Comparison of ENCODE assay signal across 37 cellular contexts in the genomic region with DNA sequence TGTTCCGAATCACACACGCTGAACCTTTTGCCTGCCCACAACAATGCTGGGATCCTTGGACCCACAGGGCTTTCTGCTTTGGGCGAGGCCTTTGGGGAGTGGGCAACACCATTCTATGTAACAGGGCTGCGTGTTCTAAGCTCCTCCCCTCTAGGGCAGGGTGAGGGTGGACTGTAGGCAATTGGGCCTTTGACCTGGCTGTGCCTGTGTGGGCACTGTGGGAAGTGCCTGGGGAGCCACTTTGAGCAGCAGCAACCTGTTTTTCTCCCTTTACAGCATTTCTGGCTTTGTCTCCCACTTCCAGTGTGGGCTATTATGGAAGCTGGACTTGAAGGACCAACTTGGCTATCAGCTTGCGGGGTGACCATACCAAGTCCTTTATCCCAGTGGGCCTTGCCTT.
"Had no signal": no experiment of that assay in that cellular context is flagged by ENCODE, and none has a peak within 500 bp of the region (broad histone marks: within the 10 kb centered on the region; RNA-seq: fewer than 3 reads in every experiment).

No MANE protein-coding gene starts in this region.

- ATAC-seq: activated CD8-positive, alpha-beta memory T cell treated with anti-CD3 and anti-CD28 coated beads, Interleukin-2, amount 10 ng/mL, durations not matched to agents 7 days and 5 days; activated T-helper 17 cell treated with anti-CD3 and anti-CD28 coated beads, Interleukin-2, amount 50 U/mL, for 72 hours; PC-3 had no signal

- H3K4me2 ChIP-seq: SK-N-SH had no signal

- H3K4me1 Mint-ChIP-seq: activated B cell treated with CpG ODN at 0.5 μM for 24 hours; activated CD8-positive, alpha-beta memory T cell treated with anti-CD3 and anti-CD28 coated beads, Interleukin-2, amount 10 ng/mL, durations not matched to agents 7 days and 5 days; activated naive CD4-positive, alpha-beta T cell treated with anti-CD3 and anti-CD28 coated beads, Interleukin-2, amount 50 U/mL, for 24 hours; activated naive CD8-positive, alpha-beta T cell treated with anti-CD3 and anti-CD28 coated beads, Interleukin-2, amount 10 ng/mL, durations not matched to agents 7 days and 5 days had no signal

- H3K9me3 Mint-ChIP-seq: activated naive CD8-positive, alpha-beta T cell treated with anti-CD3 and anti-CD28 coated beads, Interleukin-2, amount 10 ng/mL, durations not matched to agents 7 days and 5 days; activated T-helper 17 cell treated with anti-CD3 and anti-CD28 coated beads, Interleukin-2, amount 50 U/mL, for 72 hours; T-helper 1 cell treated with Interleukin-12 subunit alpha and Interleukin-12 subunit beta and Interleukin-4 antibody, amounts not matched to agents 30 μg/mL and 1 μg/mL, for 36 hours; T-helper 2 cell treated with Interferon-gamma antibody and Interleukin-4, amounts not matched to agents 5 μg/mL and 100 μg/mL, for 36 hours had no signal

- H3K4me3 Mint-ChIP-seq: activated B cell treated with CpG ODN at 0.5 μM for 24 hours; activated CD4-positive, alpha-beta memory T cell treated with anti-CD3 and anti-CD28 coated beads for 36 hours; activated CD8-positive, alpha-beta memory T cell treated with anti-CD3 and anti-CD28 coated beads, Interleukin-2, amount 10 ng/mL, durations not matched to agents 7 days and 5 days; activated naive CD4-positive, alpha-beta T cell treated with anti-CD3 and anti-CD28 coated beads, Interleukin-2, amount 50 U/mL, for 24 hours; activated naive CD8-positive, alpha-beta T cell treated with anti-CD3 and anti-CD28 coated beads, Interleukin-2, amount 10 ng/mL, durations not matched to agents 7 days and 5 days; activated T-helper 17 cell treated with anti-CD3 and anti-CD28 coated beads, Interleukin-2, amount 50 U/mL, for 72 hours; T-helper 1 cell treated with Interleukin-12 subunit alpha and Interleukin-12 subunit beta and Interleukin-4 antibody, amounts not matched to agents 30 μg/mL and 1 μg/mL, for 36 hours; T-helper 2 cell treated with Interferon-gamma antibody and Interleukin-4, amounts not matched to agents 5 μg/mL and 100 μg/mL, for 36 hours had no signal

- H3K4me1 ChIP-seq: ascending aorta, Peyer's patch, SJSA1 had no signal

- H3K4me3 ChIP-seq: ascending aorta, Peyer's patch, SJSA1 had no signal

- H3K27me3 ChIP-seq: ascending aorta, Peyer's patch, SJSA1 had no signal

- H3K27ac Mint-ChIP-seq: activated B cell treated with CpG ODN at 0.5 μM for 24 hours; activated CD4-positive, alpha-beta memory T cell treated with anti-CD3 and anti-CD28 coated beads for 36 hours; activated CD8-positive, alpha-beta memory T cell treated with anti-CD3 and anti-CD28 coated beads, Interleukin-2, amount 10 ng/mL, durations not matched to agents 7 days and 5 days; activated naive CD4-positive, alpha-beta T cell treated with anti-CD3 and anti-CD28 coated beads, Interleukin-2, amount 50 U/mL, for 24 hours; activated naive CD8-positive, alpha-beta T cell treated with anti-CD3 and anti-CD28 coated beads, Interleukin-2, amount 10 ng/mL, durations not matched to agents 7 days and 5 days; activated T-helper 17 cell treated with anti-CD3 and anti-CD28 coated beads, Interleukin-2, amount 50 U/mL, for 72 hours; T-helper 1 cell treated with Interleukin-12 subunit alpha and Interleukin-12 subunit beta and Interleukin-4 antibody, amounts not matched to agents 30 μg/mL and 1 μg/mL, for 36 hours; T-helper 2 cell treated with Interferon-gamma antibody and Interleukin-4, amounts not matched to agents 5 μg/mL and 100 μg/mL, for 36 hours had no signal

- H3K36me3 ChIP-seq: ascending aorta, Peyer's patch, SJSA1 had no signal

- H3K27ac ChIP-seq: ascending aorta, Peyer's patch, SJSA1 had no signal

- DNase-seq: activated B cell treated with CpG ODN at 0.5 μM for 24 hours; activated CD4-positive, alpha-beta memory T cell treated with anti-CD3 and anti-CD28 coated beads for 36 hours; activated CD4-positive, alpha-beta T cell treated with anti-CD3 and anti-CD28 coated beads for 4 hours; activated CD4-positive, alpha-beta T cell treated with anti-CD3 and anti-CD28 coated beads, Interleukin-2, amount 50 U/mL, for 1 hour; activated CD4-positive, CD25-positive, alpha-beta regulatory T cell treated with anti-CD3 and anti-CD28 coated beads, Interleukin-2, amount 50 U/mL, for 72 hours; activated CD8-positive, alpha-beta memory T cell treated with anti-CD3 and anti-CD28 coated beads for 24 hours; activated CD8-positive, alpha-beta memory T cell treated with anti-CD3 and anti-CD28 coated beads, Interleukin-2, amount 10 ng/mL, durations not matched to agents 7 days and 5 days; activated CD8-positive, alpha-beta memory T cell treated with anti-CD3 and anti-CD28 coated beads, Interleukin-2, amount 50 U/mL, for 48 hours; activated gamma-delta T cell; activated naive CD4-positive, alpha-beta T cell treated with Interleukin-2 at 50 U/mL for 16 hours; activated naive CD8-positive, alpha-beta T cell treated with anti-CD3 and anti-CD28 coated beads, Interleukin-2, amount 10 ng/mL, durations not matched to agents 7 days and 5 days; activated T-cell treated with anti-CD3 and anti-CD28 coated beads, Interleukin-2, amount 50 U/mL, for 48 hours; amygdala; caudate nucleus; cerebellar nuclear complex; Karpas-422; NCI-H1048; NCI-H1105 treated with DMSO at 0.1 percent for 48 hours; NCI-H1436; NCI-H1694; NCI-H1930; NCI-H2081 treated with DMSO at 0.1 percent for 48 hours; NCI-H226; NCI-H446 treated with DMSO at 0.1 percent for 48 hours; NCI-H524; NK-92 treated with Interleukin-12 subunit alpha and Interleukin-12 subunit beta, amount 100 ng/mL, for 24 hours; PC-3; Peyer's patch; RPMI8226; SHP77 treated with DMSO at 0.1 percent for 48 hours; SK-N-SH had no signal

- H3K36me3 Mint-ChIP-seq: activated CD4-positive, alpha-beta memory T cell treated with anti-CD3 and anti-CD28 coated beads for 36 hours; activated CD8-positive, alpha-beta memory T cell treated with anti-CD3 and anti-CD28 coated beads, Interleukin-2, amount 10 ng/mL, durations not matched to agents 7 days and 5 days; activated naive CD4-positive, alpha-beta T cell treated with anti-CD3 and anti-CD28 coated beads, Interleukin-2, amount 50 U/mL, for 24 hours; activated naive CD8-positive, alpha-beta T cell treated with anti-CD3 and anti-CD28 coated beads, Interleukin-2, amount 10 ng/mL, durations not matched to agents 7 days and 5 days had no signal

- H3K9me2 ChIP-seq: SK-N-SH had no signal

- H3K9me3 ChIP-seq: ascending aorta, Peyer's patch, SJSA1, SK-N-SH had no signal

- H3K9ac ChIP-seq: SK-N-SH had no signal
